In genomic region chr4:149785686-149786431, GRCh38 we compare ENCODE assay signal across 22 cellular contexts. TPM values are rescaled to one million over a fixed set of nuclear protein-coding genes. Genes with fewer than 3 reads are reported as not detected.
DNase-seq lines count a peak whose midpoint lies in the region; ATAC-seq and TF ChIP-seq lines count a peak whose summit lies in the region.
"Had no signal": no experiment of that assay in that cellular context is flagged by ENCODE, and none has a peak within 500 bp of the region (broad histone marks: within the 10 kb centered on the region; RNA-seq: fewer than 3 reads in every experiment).

No MANE protein-coding gene starts in this region.

- H3K27me3 ChIP-seq in osteoblast (ENCODE audit: insufficient read depth, low read length) (no peaks in the 10 kb centered on the region), psoas muscle (ENCODE audit: insufficient read depth in 3 of 3, low read length in 2 of 3) (no peaks in the 10 kb centered on the region)
- H3K27me3 ChIP-seq: brain microvascular endothelial cell, esophagus squamous epithelium, pancreas, tibial artery had no signal

- H3K4me2 ChIP-seq in OCI-LY7 (ENCODE audit: low read length) (no peak overlapping the region), osteoblast (ENCODE audit: insufficient read depth, low read length) (no peak overlapping the region)

- H3K79me2 ChIP-seq in OCI-LY7 (ENCODE audit: insufficient read depth, low read depth, low read length) (no peaks in the 10 kb centered on the region), osteoblast (ENCODE audit: insufficient read depth, low read length) (no peaks in the 10 kb centered on the region)

- WGBS in psoas muscle, 3 donors: 70 to 82% (median 81%) methylated on average over 1 of the region's 1 CpG

- no peak overlapping the region for H3K27ac Mint-ChIP-seq in activated naive CD4-positive, alpha-beta T cell treated with anti-CD3 and anti-CD28 coated beads, Interleukin-2, amount 10 ng/mL, durations not matched to agents 7 days and 5 days
- H3K27ac Mint-ChIP-seq: naive B cell had no signal

- no peaks in the 10 kb centered on the region for H3K4me1 Mint-ChIP-seq in activated naive CD4-positive, alpha-beta T cell treated with anti-CD3 and anti-CD28 coated beads, Interleukin-2, amount 10 ng/mL, durations not matched to agents 7 days and 5 days
- H3K4me1 Mint-ChIP-seq: naive B cell had no signal

- no peak for ATAC-seq in psoas muscle
- ATAC-seq: pancreas had no signal

- BruUV-seq in OCI-LY7 (replicated peaks; lab: Mats Ljungman, UMichigan): no TSS peak

- H3K4me1 ChIP-seq in OCI-LY7 (ENCODE audit: insufficient read depth, low read length, poor library complexity, severe bottlenecking) (no peaks in the 10 kb centered on the region), osteoblast (ENCODE audit: insufficient read depth, low read length) (peaks cover 6% of the 10 kb centered on the region), psoas muscle (no peaks in the 10 kb centered on the region)
- H3K4me1 ChIP-seq: BE2C, esophagus squamous epithelium, pancreas, tibial artery had no signal

- intact Hi-C loops in OCI-LY7 (cut with micrococcal nuclease; ENCODE audit: unreplicated experiment): no loop called here
- intact Hi-C loops in psoas muscle (cut with DNase I): no loop called here

- no peak overlapping the region for H3K4me3 Mint-ChIP-seq in activated naive CD4-positive, alpha-beta T cell treated with anti-CD3 and anti-CD28 coated beads, Interleukin-2, amount 10 ng/mL, durations not matched to agents 7 days and 5 days
- H3K4me3 Mint-ChIP-seq: naive B cell had no signal

- DNase-seq in GM03348 (ENCODE audit: low spot score): peak; percentile 33
- peak; percentile 24 for DNase-seq in RPMI7951 (ENCODE audit: low read depth)
- DNase-seq in fibroblast of mammary gland (ENCODE audit: low read depth): peak; percentile 18
- DNase-seq in midbrain (lab: John Stamatoyannopoulos, UW): peak; percentile 23
- DNase-seq in OCI-LY7 (ENCODE audit: low spot score): no peak
- DNase-seq in activated naive CD4-positive, alpha-beta T cell treated with anti-CD3 and anti-CD28 coated beads, Interleukin-2, amount 10 ng/mL, durations not matched to agents 7 days and 5 days: no peak
- no peak for DNase-seq in osteoblast (ENCODE audit: insufficient read length, low spot score, missing footprints)
- DNase-seq in psoas muscle: no peak
- DNase-seq: activated CD4-positive, CD25-positive, alpha-beta regulatory T cell treated with anti-CD3 and anti-CD28 coated beads, Interleukin-2, amount 50 U/mL, for 72 hours; activated naive CD4-positive, alpha-beta T cell; BE2C; brain microvascular endothelial cell; dorsolateral prefrontal cortex; esophagus squamous epithelium; naive B cell; NCI-H2029 treated with DMSO at 0.1 percent for 48 hours; NCI-H524; pancreas; stimulated activated CD4-positive, alpha-beta T cell treated with anti-CD3 and anti-CD28 coated beads, Interleukin-4, amount 100 ng/mL, for 4 hours; tibial artery had no signal

- CTCF ChIA-PET in OCI-LY7 (lab: Charles Lee; ENCODE audit: unreplicated experiment): no interaction called here
- CTCF ChIA-PET in activated naive CD4-positive, alpha-beta T cell treated with anti-CD3 and anti-CD28 coated beads, Interleukin-2, amount 10 ng/mL, durations not matched to agents 7 days and 5 days (lab: Charles Lee): no interaction called here

- POLR2A ChIA-PET in OCI-LY7 (lab: Charles Lee): interaction anchor here (0.6 kb wide), 1 partner anchor 100 kb away, joined by 3 read pairs; no protein-coding TSS in a partner anchor

- peaks cover 2% of the 10 kb centered on the region for H3K9me3 Mint-ChIP-seq in activated naive CD4-positive, alpha-beta T cell treated with anti-CD3 and anti-CD28 coated beads, Interleukin-2, amount 10 ng/mL, durations not matched to agents 7 days and 5 days

- no peak overlapping the region for H3K4me3 ChIP-seq in fibroblast of mammary gland (ENCODE audit: control insufficient read depth, low read depth, low read length)
- H3K4me3 ChIP-seq in OCI-LY7 (ENCODE audit: low read depth, low read length, poor library complexity, severe bottlenecking): no peak overlapping the region
- H3K4me3 ChIP-seq in osteoblast (ENCODE audit: insufficient read depth, low read length): no peak overlapping the region
- H3K4me3 ChIP-seq in psoas muscle: no peak overlapping the region
- H3K4me3 ChIP-seq: dorsolateral prefrontal cortex, esophagus squamous epithelium, pancreas, skin epidermis, tibial artery had no signal

- no peak for TF ChIP-seq CTCF in fibroblast of mammary gland (conservative IDR thresholded peaks at IDR 0.05; ENCODE audit: control insufficient read depth, insufficient read depth, low read depth, low read length)
- no peak for TF ChIP-seq CTCF in OCI-LY7 (conservative IDR thresholded peaks at IDR 0.05; ENCODE audit: low read length)
- TF ChIP-seq CTCF in osteoblast (IDR thresholded peaks at IDR 0.05; ENCODE audit: extremely low read depth, low read depth, low read length): no peak
- no peak for TF ChIP-seq CTCF in psoas muscle (IDR thresholded peaks at IDR 0.05)

- no peak overlapping the region for H2AFZ ChIP-seq in OCI-LY7 (ENCODE audit: low read length)
- no peak overlapping the region for H2AFZ ChIP-seq in osteoblast (ENCODE audit: low read length)

- H3K9me3 ChIP-seq in OCI-LY7 (ENCODE audit: low read length) (no peaks in the 10 kb centered on the region), osteoblast (ENCODE audit: low read depth, low read length) (no peaks in the 10 kb centered on the region), psoas muscle (no peaks in the 10 kb centered on the region)
- H3K9me3 ChIP-seq: BE2C, esophagus squamous epithelium, pancreas, tibial artery had no signal

- H4K20me1 ChIP-seq in OCI-LY7 (ENCODE audit: insufficient read depth, low read length) (no peaks in the 10 kb centered on the region), osteoblast (ENCODE audit: insufficient read depth, low read length) (no peaks in the 10 kb centered on the region)

- H3K36me3 Mint-ChIP-seq in activated naive CD4-positive, alpha-beta T cell treated with anti-CD3 and anti-CD28 coated beads, Interleukin-2, amount 10 ng/mL, durations not matched to agents 7 days and 5 days: no peaks in the 10 kb centered on the region
- H3K36me3 Mint-ChIP-seq: naive B cell had no signal

- H3K27ac ChIP-seq in OCI-LY7 (ENCODE audit: low read depth, low read length, poor library complexity, severe bottlenecking): no peak overlapping the region
- H3K27ac ChIP-seq in osteoblast (ENCODE audit: low read depth, low read length): no peak overlapping the region
- no peak overlapping the region for H3K27ac ChIP-seq in psoas muscle
- H3K27ac ChIP-seq: brain microvascular endothelial cell, dorsolateral prefrontal cortex, esophagus squamous epithelium, pancreas, skin epidermis, tibial artery had no signal

- H3K27me3 Mint-ChIP-seq in activated naive CD4-positive, alpha-beta T cell treated with anti-CD3 and anti-CD28 coated beads, Interleukin-2, amount 10 ng/mL, durations not matched to agents 7 days and 5 days: no peaks in the 10 kb centered on the region
- H3K27me3 Mint-ChIP-seq: naive B cell had no signal

- H3K36me3 ChIP-seq in OCI-LY7 (ENCODE audit: insufficient read depth, low read length) (no peaks in the 10 kb centered on the region), osteoblast (ENCODE audit: insufficient read depth, low read length) (no peaks in the 10 kb centered on the region), psoas muscle (ENCODE audit: insufficient read depth in 1 of 2, low read depth in 1 of 2) (no peaks in the 10 kb centered on the region)
- H3K36me3 ChIP-seq: BE2C, brain microvascular endothelial cell, esophagus squamous epithelium, pancreas, tibial artery had no signal

- no peaks in the 10 kb centered on the region for H3K9me2 ChIP-seq in OCI-LY7 (ENCODE audit: insufficient read depth, low read length)

RNA-seq across cellular contexts. Expression of gene IQCM, which starts 29.8 kb away (rescaled TPM):
- not detected in 2 replicates for total RNA-seq in RPMI7951 (2014; rRNA removed; shearing (Covaris generic))
- not detected in 2 replicates for total RNA-seq in OCI-LY7 (2014; rRNA removed; shearing (Covaris generic))
- total RNA-seq in OCI-LY7 (2022) (not detected in 2 replicates), osteoblast (not detected in 2 replicates), psoas muscle (1 to 10 TPM in 1 of 4 donors, not detected in 3; 1.1 TPM)
- polyA plus RNA-seq in psoas muscle: not detected
- total RNA-seq: esophagus squamous epithelium, lower leg skin, pancreas had no signal
- polyA plus RNA-seq: pancreas had no signal

Comparison
In these comparisons a context has a peak if more than half of its experiments do, and no peak if none do; other contexts are left out.
1. DNase-seq: peak in GM03348 (single experiment), RPMI7951 (single experiment), fibroblast of mammary gland (single experiment) and midbrain (single experiment); none in OCI-LY7 (single experiment), activated naive CD4-positive, alpha-beta T cell treated with anti-CD3 and anti-CD28 coated beads, Interleukin-2, amount 10 ng/mL, durations not matched to agents 7 days and 5 days (single experiment), osteoblast (single experiment) and psoas muscle (0 of 2).